In genomic region chr2:46315103-46315890, GRCh38 we compare ENCODE assay signal across 8 cellular contexts. TPM values are rescaled to one million over a fixed set of nuclear protein-coding genes. Genes with fewer than 3 reads are reported as not detected.
DNase-seq lines count a peak whose midpoint lies in the region; ATAC-seq and TF ChIP-seq lines count a peak whose summit lies in the region.

No MANE protein-coding gene starts in this region.

- peak overlapping the region; percentile 75 to 94 for H3K27ac ChIP-seq in right atrium auricular region
- peak overlapping the region; percentile 78 to 87 (median 83) for H3K27ac ChIP-seq in stomach

- peak; percentile 57 for ATAC-seq in activated naive CD8-positive, alpha-beta T cell treated with anti-CD3 and anti-CD28 coated beads, Interleukin-2, amount 50 U/mL, for 24 hours
- no peak for ATAC-seq in HG03342 (IDR thresholded peaks at IDR 0.05; ENCODE audit: unreplicated experiment)
- no peak for ATAC-seq in HG03460 (IDR thresholded peaks at IDR 0.05; ENCODE audit: unreplicated experiment)

- no peak for TF ChIP-seq CTCF in right atrium auricular region (IDR thresholded peaks at IDR 0.05)
- TF ChIP-seq CTCF in stomach (IDR thresholded peaks at IDR 0.05) = no peak

- H3K36me3 ChIP-seq in right atrium auricular region = peaks cover 5% of the 10 kb centered on the region
- peaks cover 0 to 6% (median 0%) of the 10 kb centered on the region in 4 donors for H3K36me3 ChIP-seq in stomach

- H3K27me3 Mint-ChIP-seq in activated naive CD8-positive, alpha-beta T cell treated with anti-CD3 and anti-CD28 coated beads, Interleukin-2, amount 50 U/mL, for 24 hours = peaks cover 6% of the 10 kb centered on the region
- peaks cover 26% of the 10 kb centered on the region for H3K27me3 Mint-ChIP-seq in activated naive CD8-positive, alpha-beta T cell treated with anti-CD3 and anti-CD28 coated beads for 36 hours
- H3K27me3 Mint-ChIP-seq in activated CD4-positive, alpha-beta memory T cell treated with anti-CD3 and anti-CD28 coated beads, Interleukin-2, amount 10 ng/mL, durations not matched to agents 7 days and 5 days = peaks cover 2% of the 10 kb centered on the region

- H3K27me3 ChIP-seq in right atrium auricular region (no peaks in the 10 kb centered on the region), stomach (no peaks in the 10 kb centered on the region)

- H3K4me3 Mint-ChIP-seq in activated naive CD8-positive, alpha-beta T cell treated with anti-CD3 and anti-CD28 coated beads, Interleukin-2, amount 50 U/mL, for 24 hours = no peak overlapping the region
- H3K4me3 Mint-ChIP-seq in activated naive CD8-positive, alpha-beta T cell treated with anti-CD3 and anti-CD28 coated beads for 36 hours = no peak overlapping the region
- no peak overlapping the region for H3K4me3 Mint-ChIP-seq in activated CD4-positive, alpha-beta memory T cell treated with anti-CD3 and anti-CD28 coated beads, Interleukin-2, amount 10 ng/mL, durations not matched to agents 7 days and 5 days

- H3K9me3 Mint-ChIP-seq in activated naive CD8-positive, alpha-beta T cell treated with anti-CD3 and anti-CD28 coated beads, Interleukin-2, amount 50 U/mL, for 24 hours = no peaks in the 10 kb centered on the region
- H3K9me3 Mint-ChIP-seq in activated naive CD8-positive, alpha-beta T cell treated with anti-CD3 and anti-CD28 coated beads for 36 hours = no peaks in the 10 kb centered on the region
- H3K9me3 Mint-ChIP-seq in activated CD4-positive, alpha-beta memory T cell treated with anti-CD3 and anti-CD28 coated beads, Interleukin-2, amount 10 ng/mL, durations not matched to agents 7 days and 5 days = no peaks in the 10 kb centered on the region

- H3K4me3 ChIP-seq in right atrium auricular region (no peak overlapping the region), stomach (no peak overlapping the region)

- no peak for DNase-seq in activated naive CD8-positive, alpha-beta T cell treated with anti-CD3 and anti-CD28 coated beads, Interleukin-2, amount 50 U/mL, for 24 hours
- DNase-seq in activated naive CD8-positive, alpha-beta T cell treated with anti-CD3 and anti-CD28 coated beads for 36 hours = no peak
- peak; percentile 26 for DNase-seq in activated CD4-positive, alpha-beta memory T cell treated with anti-CD3 and anti-CD28 coated beads, Interleukin-2, amount 10 ng/mL, durations not matched to agents 7 days and 5 days
- DNase-seq in right atrium auricular region (ENCODE audit: low spot score) = peak; percentile 98
- DNase-seq in stomach = peak; percentile 91
- DNase-seq in RPMI8226 = no peak

- TF ChIP-seq EP300 in stomach (IDR thresholded peaks at IDR 0.05) = no peak

- H3K27ac Mint-ChIP-seq in activated naive CD8-positive, alpha-beta T cell treated with anti-CD3 and anti-CD28 coated beads, Interleukin-2, amount 50 U/mL, for 24 hours = no peak overlapping the region
- H3K27ac Mint-ChIP-seq in activated naive CD8-positive, alpha-beta T cell treated with anti-CD3 and anti-CD28 coated beads for 36 hours = no peak overlapping the region
- no peak overlapping the region for H3K27ac Mint-ChIP-seq in activated CD4-positive, alpha-beta memory T cell treated with anti-CD3 and anti-CD28 coated beads, Interleukin-2, amount 10 ng/mL, durations not matched to agents 7 days and 5 days

- H3K4me1 ChIP-seq in right atrium auricular region (peaks cover 0 to 97% of the 10 kb centered on the region in 2 donors), stomach (peaks cover 31 to 91% (median 56%) of the 10 kb centered on the region in 4 donors)

- H3K4me1 Mint-ChIP-seq in activated naive CD8-positive, alpha-beta T cell treated with anti-CD3 and anti-CD28 coated beads, Interleukin-2, amount 50 U/mL, for 24 hours = peaks cover 2% of the 10 kb centered on the region
- no peaks in the 10 kb centered on the region for H3K4me1 Mint-ChIP-seq in activated naive CD8-positive, alpha-beta T cell treated with anti-CD3 and anti-CD28 coated beads for 36 hours
- peaks cover 25% of the 10 kb centered on the region for H3K4me1 Mint-ChIP-seq in activated CD4-positive, alpha-beta memory T cell treated with anti-CD3 and anti-CD28 coated beads, Interleukin-2, amount 10 ng/mL, durations not matched to agents 7 days and 5 days

- WGBS in stomach, 5 donors = 16 to 23% (median 18%) methylated on average over 9 to 11 of the region's 11 CpGs

- CTCF ChIA-PET in activated CD4-positive, alpha-beta memory T cell treated with anti-CD3 and anti-CD28 coated beads, Interleukin-2, amount 10 ng/mL, durations not matched to agents 7 days and 5 days (lab: Charles Lee) = no interaction called here

- H3K9me3 ChIP-seq in right atrium auricular region (no peaks in the 10 kb centered on the region), stomach (no peaks in the 10 kb centered on the region)

- no peaks in the 10 kb centered on the region for H3K36me3 Mint-ChIP-seq in activated naive CD8-positive, alpha-beta T cell treated with anti-CD3 and anti-CD28 coated beads, Interleukin-2, amount 50 U/mL, for 24 hours (ENCODE audit: low read depth)
- no peaks in the 10 kb centered on the region for H3K36me3 Mint-ChIP-seq in activated naive CD8-positive, alpha-beta T cell treated with anti-CD3 and anti-CD28 coated beads for 36 hours
- peaks cover 3% of the 10 kb centered on the region for H3K36me3 Mint-ChIP-seq in activated CD4-positive, alpha-beta memory T cell treated with anti-CD3 and anti-CD28 coated beads, Interleukin-2, amount 10 ng/mL, durations not matched to agents 7 days and 5 days (ENCODE audit: low read depth)

- no peak for TF ChIP-seq POLR2A in stomach (IDR thresholded peaks at IDR 0.05)

- POLR2A ChIA-PET in activated CD4-positive, alpha-beta memory T cell treated with anti-CD3 and anti-CD28 coated beads, Interleukin-2, amount 10 ng/mL, durations not matched to agents 7 days and 5 days (lab: Charles Lee) = no interaction called here

- intact Hi-C loops in stomach (cut with DNase I; ENCODE audit: low total_unique reads) = no loop called here

RNA-seq across cellular contexts. Expression of gene EPAS1, which starts 18.1 kb away (rescaled TPM):
- total RNA-seq in activated naive CD8-positive, alpha-beta T cell treated with anti-CD3 and anti-CD28 coated beads for 36 hours = 1 to 10 TPM in 1 of 2 experiments, under 1 TPM in 1; 0.78 to 1.5 TPM
- total RNA-seq in activated CD4-positive, alpha-beta memory T cell treated with anti-CD3 and anti-CD28 coated beads, Interleukin-2, amount 10 ng/mL, durations not matched to agents 7 days and 5 days = 10 to 100 TPM; 76.3 to 79.0 TPM
- total RNA-seq in right atrium auricular region (100 to 1,000 TPM; 257 to 311 TPM), stomach (100 to 1,000 TPM in 4 of 5 donors, 10 to 100 TPM in 1; 69.0 to 217 (median 156) TPM)
- polyA plus RNA-seq in stomach = 10 to 100 TPM; 35.1 to 82.6 (median 47.1) TPM

Comparison
In these comparisons a context has a peak if more than half of its experiments do, and no peak if none do; other contexts are left out.
1. DNase-seq: peak in activated CD4-positive, alpha-beta memory T cell treated with anti-CD3 and anti-CD28 coated beads, Interleukin-2, amount 10 ng/mL, durations not matched to agents 7 days and 5 days (single experiment), right atrium auricular region (single experiment) and stomach (single experiment); none in activated naive CD8-positive, alpha-beta T cell treated with anti-CD3 and anti-CD28 coated beads, Interleukin-2, amount 50 U/mL, for 24 hours (single experiment), activated naive CD8-positive, alpha-beta T cell treated with anti-CD3 and anti-CD28 coated beads for 36 hours (single experiment) and RPMI8226 (single experiment).
2. RNA of gene EPAS1, which starts 18.1 kb away (total RNA-seq): 257 to 311 TPM in right atrium auricular region, 69.0 to 217 TPM in stomach and 76.3 to 79.0 TPM in activated CD4-positive, alpha-beta memory T cell treated with anti-CD3 and anti-CD28 coated beads, Interleukin-2, amount 10 ng/mL, durations not matched to agents 7 days and 5 days; 0.78 to 1.5 TPM in activated naive CD8-positive, alpha-beta T cell treated with anti-CD3 and anti-CD28 coated beads for 36 hours; every median in the first group is over 10 times any median in the second.